ENCODE assay signal across 1 cellular context in the genomic region with DNA sequence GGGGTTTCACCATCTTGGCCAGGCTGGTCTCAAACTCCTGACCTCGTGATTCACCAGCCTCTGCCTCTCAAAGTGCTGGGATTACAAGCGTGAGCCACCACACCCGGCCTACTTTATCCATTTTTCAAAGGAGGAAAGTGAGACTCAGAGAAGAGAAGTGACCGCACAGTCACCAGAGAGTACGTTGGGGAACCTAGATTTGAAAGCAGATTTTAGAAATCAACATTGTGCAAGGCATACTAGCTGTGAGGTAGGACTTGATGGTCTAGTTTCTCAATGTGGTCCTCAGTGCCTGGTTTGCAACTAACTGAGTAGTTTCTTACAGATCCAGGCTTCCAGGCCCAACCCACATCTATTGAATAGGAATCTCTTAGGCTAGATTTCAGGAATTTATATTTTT.
TF ChIP-seq lines count a peak whose summit lies in the region.

No MANE protein-coding gene starts in this region.

TF ChIP-seq in endothelial cell of umbilical vein, 7 proteins besides CTCF, POLR2A, EP300 and RAD21 (continued from another document):
- TF ChIP-seq GATA2 (IDR thresholded peaks at IDR 0.05; ENCODE audit: insufficient read depth, insufficient read length, low read depth, low read length) (no peak), POLR2AphosphoS5 (IDR thresholded peaks at IDR 0.05; ENCODE audit: insufficient read depth, low read depth, low read length) (no peak), FOS (IDR thresholded peaks at IDR 0.05; ENCODE audit: borderline replicate concordance, insufficient read depth, low read length) (no peak), MYC (IDR thresholded peaks at IDR 0.05; ENCODE audit: low read depth, low read length) (no peak), EZH2 (IDR thresholded peaks at IDR 0.05; ENCODE audit: borderline replicate concordance, low read depth, low read length, severe bottlenecking) (no peak)
- TF ChIP-seq, protein P1, sequence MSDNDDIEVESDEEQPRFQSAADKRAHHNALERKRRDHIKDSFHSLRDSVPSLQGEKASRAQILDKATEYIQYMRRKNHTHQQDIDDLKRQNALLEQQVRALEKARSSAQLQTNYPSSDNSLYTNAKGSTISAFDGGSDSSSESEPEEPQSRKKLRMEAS (IDR thresholded peaks at IDR 0.05; ENCODE audit: insufficient read depth, insufficient read length): no peak
TF ChIP-seq in endothelial cell of umbilical vein: peak in this region for 0.
